32 cellular contexts compared by ENCODE assay signal in the genomic region with DNA sequence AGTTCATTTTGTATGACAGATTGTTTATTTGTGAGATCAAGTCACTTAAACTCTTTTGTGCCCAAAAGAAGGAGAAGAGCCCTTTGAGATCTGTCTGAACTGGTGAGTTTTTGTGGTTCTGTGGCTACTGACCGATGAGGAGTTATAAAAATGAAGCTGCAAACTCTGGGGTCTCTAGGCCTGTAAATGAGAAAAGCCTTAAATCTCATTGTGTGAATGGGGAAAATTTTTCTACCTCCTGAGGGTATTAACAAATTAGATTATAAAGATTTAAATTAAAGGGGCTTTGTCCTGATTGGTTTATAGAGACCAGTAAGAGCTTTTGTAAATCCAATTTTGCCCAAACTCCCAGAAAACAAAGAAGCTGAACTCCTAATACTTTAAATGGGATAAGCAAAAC.
"Had no signal": no experiment of that assay in that cellular context is flagged by ENCODE, and none has a peak within 500 bp of the region (broad histone marks: within the 10 kb centered on the region; RNA-seq: fewer than 3 reads in every experiment).

No MANE protein-coding gene starts in this region.

- H3K4me3 ChIP-seq: adrenal gland, body of pancreas, breast epithelium had no signal

- DNase-seq: activated CD4-positive, alpha-beta memory T cell treated with anti-CD3 and anti-CD28 coated beads for 36 hours; activated CD4-positive, alpha-beta T cell treated with anti-CD3 and anti-CD28 coated beads for 1 hour; activated CD4-positive, alpha-beta T cell treated with anti-CD3 and anti-CD28 coated beads for 36 hours; activated CD4-positive, alpha-beta T cell treated with anti-CD3 and anti-CD28 coated beads for 48 hours; activated CD4-positive, alpha-beta T cell treated with anti-CD3 and anti-CD28 coated beads, Interleukin-2, amount 10 ng/mL, durations not matched to agents 7 days and 5 days; activated CD4-positive, CD25-positive, alpha-beta regulatory T cell; activated CD8-positive, alpha-beta memory T cell treated with anti-CD3 and anti-CD28 coated beads, Interleukin-2, amount 50 U/mL, for 4 hours; activated CD8-positive, alpha-beta T cell treated with anti-CD3 and anti-CD28 coated beads for 36 hours; activated effector memory CD4-positive, alpha-beta T cell treated with anti-CD3 and anti-CD28 coated beads, Interleukin-2, amount 50 U/mL, for 16 hours; activated gamma-delta T cell treated with Interleukin-2 at 50 U/mL for 16 hours; activated naive CD4-positive, alpha-beta T cell; activated naive CD4-positive, alpha-beta T cell treated with anti-CD3 and anti-CD28 coated beads for 36 hours; activated naive CD4-positive, alpha-beta T cell treated with anti-CD3 and anti-CD28 coated beads, Interleukin-2, amount 50 U/mL, for 16 hours; activated naive CD8-positive, alpha-beta T cell treated with anti-CD3 and anti-CD28 coated beads for 36 hours; activated T-cell treated with anti-CD3 and anti-CD28 coated beads for 4 hours; activated T-cell treated with anti-CD3 and anti-CD28 coated beads, Interleukin-2, amount 50 U/mL, for 1 hour; activated T-cell treated with anti-CD3 and anti-CD28 coated beads, Interleukin-2, amount 50 U/mL, for 4 hours; activated T-cell treated with anti-CD3 and anti-CD28 coated beads, Interleukin-2, amount 50 U/mL, for 72 hours; adrenal gland; amniotic stem cell; aorta; body of pancreas; brain microvascular endothelial cell; central memory CD4-positive, alpha-beta T cell; T-helper 17 cell; T1000; WERI-Rb-1 had no signal

- H3K36me3 ChIP-seq: adrenal gland, brain microvascular endothelial cell, breast epithelium, WERI-Rb-1 had no signal

- H3K9me3 ChIP-seq: adrenal gland, body of pancreas, breast epithelium had no signal

- ATAC-seq: activated CD4-positive, alpha-beta T cell treated with anti-CD3 and anti-CD28 coated beads for 36 hours; activated CD4-positive, CD25-positive, alpha-beta regulatory T cell treated with anti-CD3 and anti-CD28 coated beads, Interleukin-2, amount 50 U/mL, for 24 hours; activated CD8-positive, alpha-beta T cell treated with anti-CD3 and anti-CD28 coated beads for 36 hours; activated naive CD4-positive, alpha-beta T cell treated with anti-CD3 and anti-CD28 coated beads, Interleukin-2, amount 50 U/mL, for 72 hours; activated T-cell treated with anti-CD3 and anti-CD28 coated beads, Interleukin-2, amount 50 U/mL, for 4 hours; activated T-cell treated with anti-CD3 and anti-CD28 coated beads, Interleukin-2, amount 50 U/mL, for 72 hours; activated T-helper 17 cell treated with anti-CD3 and anti-CD28 coated beads, Interleukin-2, amount 50 U/mL, for 72 hours; body of pancreas; T-helper 17 cell; WTC11 had no signal

- H3K4me1 ChIP-seq: body of pancreas, breast epithelium had no signal

- H3K27me3 ChIP-seq: adrenal gland, body of pancreas, brain microvascular endothelial cell, breast epithelium had no signal
